Comparison of ENCODE assay signal across 16 cellular contexts in the genomic region with DNA sequence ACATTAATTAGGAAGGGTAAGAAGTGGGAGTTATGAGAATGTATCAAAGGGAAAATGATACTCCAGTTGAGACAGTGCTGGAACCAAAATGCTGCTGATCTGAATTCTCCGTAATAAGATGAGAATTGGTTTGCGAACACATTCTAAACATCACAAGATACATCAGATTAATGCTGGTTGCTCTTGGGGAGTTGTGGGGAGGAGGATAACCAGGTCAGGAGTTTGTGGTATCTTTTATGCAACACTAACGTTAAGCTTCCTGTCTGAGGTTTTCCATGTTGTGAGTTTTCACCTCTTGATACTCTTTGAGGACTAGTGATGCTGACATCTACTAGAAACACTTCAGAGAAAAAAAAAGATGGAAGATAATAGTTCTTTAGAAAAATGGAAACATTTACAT. TPM values are rescaled to one million over a fixed set of nuclear protein-coding genes. Genes with fewer than 3 reads are reported as not detected.
DNase-seq lines count a peak whose midpoint lies in the region; ATAC-seq and TF ChIP-seq lines count a peak whose summit lies in the region.
"Had no signal": no experiment of that assay in that cellular context is flagged by ENCODE, and none has a peak within 500 bp of the region (broad histone marks: within the 10 kb centered on the region; RNA-seq: fewer than 3 reads in every experiment).

No MANE protein-coding gene starts in this region.

- H3K9me3 Mint-ChIP-seq in activated CD4-positive, alpha-beta T cell treated with anti-CD3 and anti-CD28 coated beads for 36 hours (ENCODE audit: low read depth): no peaks in the 10 kb centered on the region
- no peaks in the 10 kb centered on the region for H3K9me3 Mint-ChIP-seq in stimulated activated naive CD8-positive, alpha-beta T cell treated with anti-CD3 and anti-CD28 coated beads, Interleukin-15, Interleukin-2, amounts not matched to agents 100 ng/mL and 50 ng/mL, for 24 hours
- H3K9me3 Mint-ChIP-seq: naive B cell had no signal

- ATAC-seq in activated CD4-positive, alpha-beta T cell treated with anti-CD3 and anti-CD28 coated beads for 36 hours: peak; percentile 49
- no peak for ATAC-seq in HG03469 (IDR thresholded peaks at IDR 0.05; ENCODE audit: unreplicated experiment)
- ATAC-seq: Panc1 had no signal

- intact Hi-C loops in activated CD4-positive, alpha-beta T cell treated with anti-CD3 and anti-CD28 coated beads for 36 hours (cut with DNase I, micrococcal nuclease): no loop called here

- no peak overlapping the region for H3K4me3 Mint-ChIP-seq in activated CD4-positive, alpha-beta T cell treated with anti-CD3 and anti-CD28 coated beads for 36 hours
- H3K4me3 Mint-ChIP-seq in stimulated activated naive CD8-positive, alpha-beta T cell treated with anti-CD3 and anti-CD28 coated beads, Interleukin-15, Interleukin-2, amounts not matched to agents 100 ng/mL and 50 ng/mL, for 24 hours: peak overlapping the region; percentile 9
- H3K4me3 Mint-ChIP-seq: naive B cell had no signal

- TF ChIP-seq CTCF in brain microvascular endothelial cell (IDR thresholded peaks at IDR 0.05; ENCODE audit: low read depth, low read length, missing control alignments): no peak

- in situ Hi-C loops in brain microvascular endothelial cell (cut with HindIII; ENCODE audit: low pct_ligation_motif_present, low sequenced_read_pairs): no loop called here

- H3K27ac ChIP-seq in brain microvascular endothelial cell: no peak overlapping the region

- H3K27me3 ChIP-seq in brain microvascular endothelial cell (replicated peaks) (no peaks in the 10 kb centered on the region), H7 (ENCODE audit: control insufficient read depth, insufficient read depth, low read length) (no peaks in the 10 kb centered on the region)

- no peak for DNase-seq in activated CD4-positive, alpha-beta T cell treated with anti-CD3 and anti-CD28 coated beads for 36 hours
- no peak for DNase-seq in activated CD4-positive, alpha-beta T cell treated with anti-CD3 and anti-CD28 coated beads for 1 hour
- peak; percentile 19 for DNase-seq in RPMI7951 (ENCODE audit: low read depth)
- DNase-seq in brain microvascular endothelial cell: peak; percentile 9
- DNase-seq in H7: no peak
- DNase-seq in DMS79 treated with DMSO at 0.1 percent for 48 hours (lab: John Stamatoyannopoulos, UW): no peak
- DNase-seq: Caco-2, hypothalamus, IMR-90, naive B cell, NCI-H1417, NCI-H446 treated with DMSO at 0.1 percent for 48 hours, trophoblast cell had no signal

- H3K36me3 ChIP-seq in brain microvascular endothelial cell (replicated peaks): no peaks in the 10 kb centered on the region
- H3K36me3 ChIP-seq in H7 (replicated peaks; ENCODE audit: control insufficient read depth, insufficient read depth, low read length): no peaks in the 10 kb centered on the region

- H3K4me1 Mint-ChIP-seq in activated CD4-positive, alpha-beta T cell treated with anti-CD3 and anti-CD28 coated beads for 36 hours: peaks cover 19% of the 10 kb centered on the region
- peaks cover 22% of the 10 kb centered on the region for H3K4me1 Mint-ChIP-seq in stimulated activated naive CD8-positive, alpha-beta T cell treated with anti-CD3 and anti-CD28 coated beads, Interleukin-15, Interleukin-2, amounts not matched to agents 100 ng/mL and 50 ng/mL, for 24 hours (ENCODE audit: low read depth)
- H3K4me1 Mint-ChIP-seq: naive B cell had no signal

- CTCF ChIA-PET in activated CD4-positive, alpha-beta T cell treated with anti-CD3 and anti-CD28 coated beads for 36 hours (lab: Charles Lee): interaction anchor here (0.7 to 0.9 kb wide), 3 partner anchors 9 to 127 kb away, joined by 3 to 4 read pairs (median 3); no protein-coding TSS in a partner anchor

- POLR2A ChIA-PET in activated CD4-positive, alpha-beta T cell treated with anti-CD3 and anti-CD28 coated beads for 36 hours (lab: Charles Lee): no interaction called here

- no peaks in the 10 kb centered on the region for H3K27me3 Mint-ChIP-seq in activated CD4-positive, alpha-beta T cell treated with anti-CD3 and anti-CD28 coated beads for 36 hours
- no peaks in the 10 kb centered on the region for H3K27me3 Mint-ChIP-seq in stimulated activated naive CD8-positive, alpha-beta T cell treated with anti-CD3 and anti-CD28 coated beads, Interleukin-15, Interleukin-2, amounts not matched to agents 100 ng/mL and 50 ng/mL, for 24 hours

- no peaks in the 10 kb centered on the region for H3K36me3 Mint-ChIP-seq in activated CD4-positive, alpha-beta T cell treated with anti-CD3 and anti-CD28 coated beads for 36 hours (ENCODE audit: low read depth)
- H3K36me3 Mint-ChIP-seq in stimulated activated naive CD8-positive, alpha-beta T cell treated with anti-CD3 and anti-CD28 coated beads, Interleukin-15, Interleukin-2, amounts not matched to agents 100 ng/mL and 50 ng/mL, for 24 hours (ENCODE audit: low read depth): no peaks in the 10 kb centered on the region
- H3K36me3 Mint-ChIP-seq: naive B cell had no signal

- H3K4me3 ChIP-seq in brain microvascular endothelial cell (ENCODE audit: low read depth, low read length): no peak overlapping the region
- H3K4me3 ChIP-seq in H7 (ENCODE audit: insufficient read depth, low read depth, low read length): no peak overlapping the region

- H3K27ac Mint-ChIP-seq in activated CD4-positive, alpha-beta T cell treated with anti-CD3 and anti-CD28 coated beads for 36 hours: no peak overlapping the region
- peak overlapping the region; percentile 34 for H3K27ac Mint-ChIP-seq in stimulated activated naive CD8-positive, alpha-beta T cell treated with anti-CD3 and anti-CD28 coated beads, Interleukin-15, Interleukin-2, amounts not matched to agents 100 ng/mL and 50 ng/mL, for 24 hours
- H3K27ac Mint-ChIP-seq: naive B cell had no signal

RNA-seq across cellular contexts. Expression of a gene that starts 47.2 kb away (rescaled TPM):
- 1 to 10 TPM; 1.1 TPM for total RNA-seq in activated CD4-positive, alpha-beta T cell treated with anti-CD3 and anti-CD28 coated beads for 36 hours
- total RNA-seq in RPMI7951 (2014; rRNA removed; shearing (Covaris generic)): 7.8 and 8.1 TPM in 2 replicates
- 0.62 and 1.6 TPM in 2 replicates for total RNA-seq in H7 (2014; rRNA removed; shearing (Covaris generic))

Comparison
In these comparisons a context has a peak if more than half of its experiments do, and no peak if none do; other contexts are left out.
1. DNase-seq: peak in RPMI7951 (single experiment) and brain microvascular endothelial cell (single experiment); none in activated CD4-positive, alpha-beta T cell treated with anti-CD3 and anti-CD28 coated beads for 36 hours (single experiment), activated CD4-positive, alpha-beta T cell treated with anti-CD3 and anti-CD28 coated beads for 1 hour (single experiment), H7 (single experiment) and DMS79 treated with DMSO at 0.1 percent for 48 hours (single experiment).